In genomic region chr9:62838024-62838718, GRCh38 we compare ENCODE assay signal across 8 cellular contexts.
DNase-seq lines count a peak whose midpoint lies in the region; ATAC-seq lines count a peak whose summit lies in the region.
"Not testable (repeated sequence)": the region's sequence is repeated elsewhere in the genome, so short reads cannot be mapped to it uniquely, and the experiment has no call there.

No MANE protein-coding gene starts in this region.

- intact Hi-C loops in CD4-positive, alpha-beta memory T cell (cut with micrococcal nuclease) = not testable (repeated sequence)

- not testable (repeated sequence) for H3K9me3 Mint-ChIP-seq in CD4-positive, alpha-beta memory T cell; activated naive CD8-positive, alpha-beta T cell treated with anti-CD3 and anti-CD28 coated beads for 36 hours; natural killer cell treated with Interleukin-12 subunit alpha and Interleukin-12 subunit beta and Interleukin-15 and Interleukin-18, amount 100 ng/mL, for 72 hours

- H3K9me3 ChIP-seq in CD4-positive, alpha-beta memory T cell (ENCODE audit: control insufficient read depth in 1 of 2, low read length in 2 of 2) = not testable (repeated sequence)

- peaks cover 9 to 16% of the 10 kb centered on the region in 2 donors for H3K27me3 Mint-ChIP-seq in CD4-positive, alpha-beta memory T cell
- H3K27me3 Mint-ChIP-seq in activated naive CD8-positive, alpha-beta T cell treated with anti-CD3 and anti-CD28 coated beads for 36 hours = peaks cover 35% of the 10 kb centered on the region
- H3K27me3 Mint-ChIP-seq in natural killer cell treated with Interleukin-12 subunit alpha and Interleukin-12 subunit beta and Interleukin-15 and Interleukin-18, amount 100 ng/mL, for 72 hours = peaks cover 15 to 25% of the 10 kb centered on the region in 2 donors

- ATAC-seq in GM19455 (IDR thresholded peaks at IDR 0.05; ENCODE audit: unreplicated experiment) = peak; percentile 100
- ATAC-seq in HG03196 (IDR thresholded peaks at IDR 0.05; ENCODE audit: unreplicated experiment) = peak; percentile 100
- peak; percentile 99 to 100 for ATAC-seq in natural killer cell treated with Interleukin-12 subunit alpha and Interleukin-12 subunit beta and Interleukin-15 and Interleukin-18, amount 100 ng/mL, for 72 hours

- CTCF ChIA-PET in CD4-positive, alpha-beta memory T cell (lab: Charles Lee; ENCODE audit: partially characterized antibody) = interaction anchor here (0.7 kb wide), 1 partner anchor 980 kb away, joined by 3 read pairs; no protein-coding TSS in a partner anchor

- not testable (repeated sequence) for H3K36me3 ChIP-seq in CD4-positive, alpha-beta memory T cell (ENCODE audit: insufficient read depth, low read length)

- H3K4me3 Mint-ChIP-seq in CD4-positive, alpha-beta memory T cell = peak overlapping the region; percentile 76 to 91 (median 86)
- peak overlapping the region; percentile 79 for H3K4me3 Mint-ChIP-seq in activated naive CD8-positive, alpha-beta T cell treated with anti-CD3 and anti-CD28 coated beads for 36 hours
- H3K4me3 Mint-ChIP-seq in natural killer cell treated with Interleukin-12 subunit alpha and Interleukin-12 subunit beta and Interleukin-15 and Interleukin-18, amount 100 ng/mL, for 72 hours = peak overlapping the region; percentile 88

- H3K27me3 ChIP-seq in CD4-positive, alpha-beta memory T cell (ENCODE audit: insufficient read depth, low read length) = not testable (repeated sequence)

- H3K27ac ChIP-seq in CD4-positive, alpha-beta memory T cell (ENCODE audit: low read depth, low read length) = peak overlapping the region; percentile 26

- peak overlapping the region in 6 of 7 donors; percentile 42 to 86 (median 64) for H3K27ac Mint-ChIP-seq in CD4-positive, alpha-beta memory T cell
- not testable (repeated sequence) for H3K27ac Mint-ChIP-seq in activated naive CD8-positive, alpha-beta T cell treated with anti-CD3 and anti-CD28 coated beads for 36 hours
- H3K27ac Mint-ChIP-seq in natural killer cell treated with Interleukin-12 subunit alpha and Interleukin-12 subunit beta and Interleukin-15 and Interleukin-18, amount 100 ng/mL, for 72 hours = peak overlapping the region; percentile 47 to 64

- H3K4me1 ChIP-seq in CD4-positive, alpha-beta memory T cell (ENCODE audit: insufficient read depth, low read length) = not testable (repeated sequence)

- peak; percentile 84 to 94 (median 92) for DNase-seq in CD4-positive, alpha-beta memory T cell
- DNase-seq in SW480 (ENCODE audit: low spot score) (peak; percentile 62), foreskin melanocyte (peak; percentile 45)
- peak; percentile 96 for DNase-seq in activated naive CD8-positive, alpha-beta T cell treated with anti-CD3 and anti-CD28 coated beads for 36 hours
- peak; percentile 94 for DNase-seq in natural killer cell treated with Interleukin-12 subunit alpha and Interleukin-12 subunit beta and Interleukin-15 and Interleukin-18, amount 100 ng/mL, for 72 hours (ENCODE audit: low spot score)
- peak; percentile 95 to 98 for DNase-seq in stimulated activated CD8-positive, alpha-beta memory T cell treated with anti-CD3 and anti-CD28 coated beads, Interleukin-15, amount 100 ng/mL, for 4 hours (ENCODE audit: low read depth in 2 of 2)

- H3K4me3 ChIP-seq in CD4-positive, alpha-beta memory T cell (ENCODE audit: low read length in 2 of 2) = peak overlapping the region in 1 of 2 donors; percentile 49

- POLR2A ChIA-PET in CD4-positive, alpha-beta memory T cell (lab: Charles Lee; ENCODE audit: partially characterized antibody) = not testable (repeated sequence)

- not testable (repeated sequence) for H3K4me1 Mint-ChIP-seq in CD4-positive, alpha-beta memory T cell; activated naive CD8-positive, alpha-beta T cell treated with anti-CD3 and anti-CD28 coated beads for 36 hours; natural killer cell treated with Interleukin-12 subunit alpha and Interleukin-12 subunit beta and Interleukin-15 and Interleukin-18, amount 100 ng/mL, for 72 hours (ENCODE audit: low read depth in 2 of 2)

- not testable (repeated sequence) for H3K36me3 Mint-ChIP-seq in CD4-positive, alpha-beta memory T cell; activated naive CD8-positive, alpha-beta T cell treated with anti-CD3 and anti-CD28 coated beads for 36 hours; natural killer cell treated with Interleukin-12 subunit alpha and Interleukin-12 subunit beta and Interleukin-15 and Interleukin-18, amount 100 ng/mL, for 72 hours

Comparison
In these comparisons a context has a peak if more than half of its experiments do, and no peak if none do; other contexts are left out.
1. DNase-seq: peak in every context shown above with its lines; median percentile 96 in stimulated activated CD8-positive, alpha-beta memory T cell treated with anti-CD3 and anti-CD28 coated beads, Interleukin-15, amount 100 ng/mL, for 4 hours; 96 in activated naive CD8-positive, alpha-beta T cell treated with anti-CD3 and anti-CD28 coated beads for 36 hours; 94 in natural killer cell treated with Interleukin-12 subunit alpha and Interleukin-12 subunit beta and Interleukin-15 and Interleukin-18, amount 100 ng/mL, for 72 hours; 92 in CD4-positive, alpha-beta memory T cell; 62 in SW480; 45 in foreskin melanocyte.